Comparison of ENCODE assay signal across 10 cellular contexts in the genomic region with DNA sequence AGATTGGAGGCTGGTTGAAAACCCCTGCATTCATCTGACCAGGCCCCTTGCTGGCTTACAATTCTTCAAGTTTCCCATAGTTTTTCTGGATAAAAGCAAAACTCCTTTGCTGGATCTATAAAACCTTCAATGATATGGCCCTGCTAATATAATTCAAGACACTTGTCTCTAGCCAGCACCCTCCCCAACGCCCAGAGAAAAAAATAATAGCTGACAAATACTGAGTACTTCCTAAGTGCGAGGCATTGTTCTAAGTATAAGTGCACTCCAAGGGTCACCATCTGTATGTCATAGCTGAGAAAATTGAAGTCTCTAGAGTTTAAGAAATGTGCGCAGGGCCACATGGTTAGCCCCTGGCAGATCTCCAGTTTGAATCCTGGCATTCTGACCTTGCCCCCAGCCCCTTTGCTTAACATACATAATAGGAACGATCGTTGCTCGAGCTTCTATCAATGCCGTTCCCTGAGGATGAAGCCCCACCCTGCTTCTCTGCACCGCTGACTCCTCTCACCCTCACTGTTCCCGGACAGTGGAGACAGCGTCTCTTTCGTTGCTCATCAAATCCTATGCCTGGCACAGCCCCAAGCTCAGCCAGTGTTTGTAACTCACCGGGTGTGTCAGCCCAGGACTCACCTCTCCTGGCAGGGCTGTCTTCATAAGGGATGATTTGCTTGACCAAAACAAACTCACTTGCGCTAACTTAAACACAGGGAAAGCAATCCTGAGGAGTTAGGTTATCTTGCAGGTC.
A peak's percentile ranks its signal among the peaks of the same experiment; 100 is the strongest.
DNase-seq lines count a peak whose midpoint lies in the region; ATAC-seq and TF ChIP-seq lines count a peak whose summit lies in the region.
"Had no signal": no experiment of that assay in that cellular context is flagged by ENCODE, and none has a peak within 500 bp of the region (broad histone marks: within the 10 kb centered on the region; RNA-seq: fewer than 3 reads in every experiment).

No MANE protein-coding gene starts in this region.

- no peaks in the 10 kb centered on the region for H3K36me3 Mint-ChIP-seq in activated T-cell treated with anti-CD3 and anti-CD28 coated beads, Interleukin-2, amount 50 U/mL, for 72 hours (ENCODE audit: insufficient read depth in 2 of 2)
- H3K36me3 Mint-ChIP-seq: activated CD8-positive, alpha-beta memory T cell treated with anti-CD3 and anti-CD28 coated beads, Interleukin-2, amount 10 ng/mL, durations not matched to agents 7 days and 5 days had no signal

- TF ChIP-seq EP300 in transverse colon (IDR thresholded peaks at IDR 0.05; ENCODE audit: low read depth), result no peak

- no peaks in the 10 kb centered on the region for H3K9me3 ChIP-seq in PC-3 (ENCODE audit: low read length)
- H3K9me3 ChIP-seq in transverse colon, result no peaks in the 10 kb centered on the region

- H3K9me3 Mint-ChIP-seq in activated T-cell treated with anti-CD3 and anti-CD28 coated beads, Interleukin-2, amount 50 U/mL, for 72 hours, result no peaks in the 10 kb centered on the region

- POLR2A ChIA-PET in PC-3 (lab: Charles Lee; ENCODE audit: unreplicated experiment), result no interaction called here

- H3K27ac Mint-ChIP-seq in activated T-cell treated with anti-CD3 and anti-CD28 coated beads, Interleukin-2, amount 50 U/mL, for 72 hours, result no peak overlapping the region
- H3K27ac Mint-ChIP-seq: activated CD8-positive, alpha-beta memory T cell treated with anti-CD3 and anti-CD28 coated beads, Interleukin-2, amount 10 ng/mL, durations not matched to agents 7 days and 5 days had no signal

- H3K27me3 ChIP-seq in PC-3 (ENCODE audit: low read length) (no peaks in the 10 kb centered on the region), transverse colon (no peaks in the 10 kb centered on the region)

- no peaks in the 10 kb centered on the region for H3K36me3 ChIP-seq in PC-3 (ENCODE audit: low read depth, low read length)
- no peaks in the 10 kb centered on the region for H3K36me3 ChIP-seq in transverse colon

- no peaks in the 10 kb centered on the region for H3K4me1 Mint-ChIP-seq in activated T-cell treated with anti-CD3 and anti-CD28 coated beads, Interleukin-2, amount 50 U/mL, for 72 hours (ENCODE audit: low read depth)
- H3K4me1 Mint-ChIP-seq: activated CD8-positive, alpha-beta memory T cell treated with anti-CD3 and anti-CD28 coated beads, Interleukin-2, amount 10 ng/mL, durations not matched to agents 7 days and 5 days had no signal

- H4K20me1 ChIP-seq in PC-3 (ENCODE audit: low read length), result no peaks in the 10 kb centered on the region

- H3K4me3 ChIP-seq in PC-3 (ENCODE audit: low read length) (no peak overlapping the region; the same call in 1 of the 2 replicates), epithelial cell of proximal tubule (ENCODE audit: low read depth, low read length) (no peak overlapping the region), transverse colon (no peak overlapping the region)

- H3K9me2 ChIP-seq in PC-3 (replicated peaks; ENCODE audit: low read length), result no peaks in the 10 kb centered on the region

- CTCF ChIA-PET in PC-3 (lab: Charles Lee), result no interaction called here

- peak overlapping the region; percentile 56 for H3K4me2 ChIP-seq in PC-3 (ENCODE audit: low read length)

- H3F3A ChIP-seq in PC-3 (ENCODE audit: low read length, unreplicated experiment), result no peaks in the 10 kb centered on the region

- H3K4me3 Mint-ChIP-seq in activated T-cell treated with anti-CD3 and anti-CD28 coated beads, Interleukin-2, amount 50 U/mL, for 72 hours, result no peak overlapping the region
- H3K4me3 Mint-ChIP-seq: activated CD8-positive, alpha-beta memory T cell treated with anti-CD3 and anti-CD28 coated beads, Interleukin-2, amount 10 ng/mL, durations not matched to agents 7 days and 5 days had no signal

- no peak overlapping the region for H3K9ac ChIP-seq in PC-3 (ENCODE audit: low read length)

- intact Hi-C loops in PC-3 (cut with micrococcal nuclease), result no loop called here
- intact Hi-C loops in transverse colon (cut with DNase I; ENCODE audit: low total_unique reads), result no loop called here

- H3K27ac ChIP-seq in PC-3 (ENCODE audit: low read length), result no peak overlapping the region
- H3K27ac ChIP-seq in transverse colon, result no peak overlapping the region

- no TSS peak for BruUV-seq in PC-3 (replicated peaks; lab: Mats Ljungman, UMichigan)

- ATAC-seq in PC-3, result peak; percentile 88
- ATAC-seq in activated T-cell treated with anti-CD3 and anti-CD28 coated beads, Interleukin-2, amount 50 U/mL, for 72 hours (replicated peaks in 1 of 2), result no peak
- no peak for ATAC-seq in GM21529 (IDR thresholded peaks at IDR 0.05; ENCODE audit: unreplicated experiment)
- ATAC-seq: activated CD8-positive, alpha-beta memory T cell treated with anti-CD3 and anti-CD28 coated beads, Interleukin-2, amount 10 ng/mL, durations not matched to agents 7 days and 5 days had no signal

- TF ChIP-seq CTCF in PC-3 (conservative IDR thresholded peaks at IDR 0.05; ENCODE audit: low read depth, low read length) (no peak), epithelial cell of proximal tubule (conservative IDR thresholded peaks at IDR 0.05; ENCODE audit: low read depth, low read length) (no peak), transverse colon (IDR thresholded peaks at IDR 0.05) (no peak)

- TF ChIP-seq POLR2A in transverse colon (IDR thresholded peaks at IDR 0.05), result no peak

- in situ Hi-C loops in transverse colon (cut with MboI; ENCODE audit: low pct_ligation_motif_present in 1 of 4, low pct_unique_long_range_greater_than_20kb in 1 of 4, low sequenced_read_pairs in 3 of 4), result no loop called here

- DNase-seq in NCI-H2029 (lab: John Stamatoyannopoulos, UW) (peak; percentile 28), NCI-H2029 treated with DMSO at 0.1 percent for 48 hours (lab: John Stamatoyannopoulos, UW) (no peak), PC-3 (peak; percentile 93), epithelial cell of proximal tubule (ENCODE audit: low read depth) (peak; percentile 51), transverse colon (peak; percentile 52)
- DNase-seq in effector CD8-positive, alpha-beta T cell (lab: John Stamatoyannopoulos, UW), result no peak
- DNase-seq in activated T-cell treated with anti-CD3 and anti-CD28 coated beads, Interleukin-2, amount 50 U/mL, for 72 hours, result no peak
- DNase-seq: activated CD8-positive, alpha-beta memory T cell treated with anti-CD3 and anti-CD28 coated beads, Interleukin-2, amount 10 ng/mL, durations not matched to agents 7 days and 5 days; stimulated activated CD4-positive, alpha-beta T cell treated with anti-CD3 and anti-CD28 coated beads, Interleukin-4, amount 100 ng/mL, for 1 hour had no signal

- peak overlapping the region; percentile 48 for H2AFZ ChIP-seq in PC-3 (ENCODE audit: low read length)

- peaks cover 5% of the 10 kb centered on the region for H3K27me3 Mint-ChIP-seq in activated T-cell treated with anti-CD3 and anti-CD28 coated beads, Interleukin-2, amount 50 U/mL, for 72 hours (ENCODE audit: low read depth)
- H3K27me3 Mint-ChIP-seq: activated CD8-positive, alpha-beta memory T cell treated with anti-CD3 and anti-CD28 coated beads, Interleukin-2, amount 10 ng/mL, durations not matched to agents 7 days and 5 days had no signal

- H3K79me2 ChIP-seq in PC-3 (ENCODE audit: low read length), result no peaks in the 10 kb centered on the region

- WGBS in transverse colon (ENCODE audit: low coverage in 1 of 2), 2 donors, result 38 to 50% methylated on average over 7 to 13 of the region's 13 CpGs

- peaks cover 15% of the 10 kb centered on the region for H3K4me1 ChIP-seq in PC-3 (ENCODE audit: insufficient read depth, low read length)
- peaks cover 0 to 12% (median 8%) of the 10 kb centered on the region in 4 donors for H3K4me1 ChIP-seq in transverse colon

Comparison
In these comparisons a context has a peak if more than half of its experiments do, and no peak if none do; other contexts are left out.
1. DNase-seq: peak in NCI-H2029 (single experiment), PC-3 (single experiment), epithelial cell of proximal tubule (single experiment) and transverse colon (single experiment); none in NCI-H2029 treated with DMSO at 0.1 percent for 48 hours (single experiment), effector CD8-positive, alpha-beta T cell (single experiment) and activated T-cell treated with anti-CD3 and anti-CD28 coated beads, Interleukin-2, amount 50 U/mL, for 72 hours (0 of 2).